Comparison of ENCODE assay signal across 9 cellular contexts in the genomic region with DNA sequence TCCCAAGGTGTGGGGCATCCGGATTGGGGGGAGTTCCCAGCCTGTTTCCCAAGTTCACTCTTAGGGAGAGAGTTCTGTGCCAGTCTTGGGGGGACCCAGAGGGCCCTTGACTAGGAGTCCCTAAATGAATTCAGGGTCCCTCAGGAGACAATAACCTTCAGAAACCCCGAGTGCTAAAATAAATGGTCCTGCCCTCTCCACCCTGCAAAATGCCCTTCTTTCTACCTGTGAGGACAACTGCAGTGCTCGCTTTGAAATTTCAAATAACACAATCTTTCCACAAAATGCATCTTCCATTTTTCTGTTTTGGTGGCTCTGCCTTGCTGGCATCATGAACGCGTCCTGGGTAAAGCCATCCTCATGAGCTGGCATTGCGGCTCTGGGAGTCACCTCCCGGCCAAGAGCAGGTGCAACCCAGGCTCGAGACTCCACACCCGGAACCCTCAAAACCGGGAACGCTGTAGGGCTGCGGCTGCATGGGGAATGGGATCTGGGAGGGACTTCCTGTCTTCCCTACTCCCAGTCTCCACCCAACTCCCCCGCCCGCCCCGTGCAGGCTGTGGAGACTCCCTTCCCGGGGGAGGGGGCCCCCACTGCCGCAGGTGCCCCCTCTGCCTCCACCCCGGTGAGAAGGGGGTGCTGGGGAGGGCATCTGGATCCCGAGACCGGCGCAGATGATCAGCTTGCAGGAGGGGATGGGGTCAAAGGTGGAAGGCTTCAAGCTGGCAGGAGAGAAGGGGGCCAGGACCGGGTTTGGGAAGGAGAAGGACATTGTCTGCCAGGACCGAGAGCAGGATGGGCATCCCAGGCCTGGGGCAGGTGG. TPM values are rescaled to one million over a fixed set of nuclear protein-coding genes. Genes with fewer than 3 reads are reported as not detected.
DNase-seq lines count a peak whose midpoint lies in the region; ATAC-seq and TF ChIP-seq lines count a peak whose summit lies in the region.
"Had no signal": no experiment of that assay in that cellular context is flagged by ENCODE, and none has a peak within 500 bp of the region (broad histone marks: within the 10 kb centered on the region; RNA-seq: fewer than 3 reads in every experiment).

A gene (plus strand): TSS at position 529 of the 823 bp plus-strand sequence. CDS start 845 bp downstream, outside the sequence.

- TF ChIP-seq POLR2A in upper lobe of left lung (IDR thresholded peaks at IDR 0.05): no peak

- CTCF ChIA-PET in naive thymus-derived CD4-positive, alpha-beta T cell (lab: Charles Lee): interaction anchor here (0.7 to 2.0 kb wide), 2 partner anchors 17 to 20 kb away, joined by 3 to 9 read pairs; no protein-coding TSS in a partner anchor

- TF ChIP-seq CTCF in 22Rv1 (IDR thresholded peaks at IDR 0.05): no peak
- TF ChIP-seq CTCF in lung (IDR thresholded peaks at IDR 0.05; ENCODE audit: control extremely low read depth, extremely low read depth): no peak
- no peak for TF ChIP-seq CTCF in upper lobe of left lung (IDR thresholded peaks at IDR 0.05)

- H3K27me3 Mint-ChIP-seq in naive thymus-derived CD4-positive, alpha-beta T cell: peaks cover 0 to 25% (median 0%) of the 10 kb centered on the region in 5 donors

- no peak for TF ChIP-seq EP300 in upper lobe of left lung (IDR thresholded peaks at IDR 0.05)

- intact Hi-C loops in naive thymus-derived CD4-positive, alpha-beta T cell (cut with micrococcal nuclease): no loop called here

- WGBS in lung, 2 donors: 16 to 23% methylated on average over 23 of the region's 23 CpGs
- 14 to 19% methylated on average over 20 to 23 of the region's 23 CpGs for WGBS in upper lobe of left lung, 2 donors

- DNase-seq in HAP-1 (ENCODE audit: low spot score in 2 of 2) (peak; percentile 69 to 90), OCI-M1 (lab: John Stamatoyannopoulos, UW) (peak; percentile 79), lung (ENCODE audit: low spot score) (peak; percentile 76), upper lobe of left lung (peak; percentile 77 to 82)
- no peak for DNase-seq in naive thymus-derived CD4-positive, alpha-beta T cell
- DNase-seq: activated naive CD8-positive, alpha-beta T cell treated with anti-CD3 and anti-CD28 coated beads, Interleukin-2, amount 10 ng/mL, durations not matched to agents 7 days and 5 days had no signal

- H3K9ac ChIP-seq in endocrine pancreas (ENCODE audit: control insufficient read depth, insufficient read depth, low read length): peak within 1 kb of the TSS; percentile 56

- H3K4me3 Mint-ChIP-seq in naive thymus-derived CD4-positive, alpha-beta T cell: no peak within 1 kb of the TSS
- H3K4me3 Mint-ChIP-seq: activated naive CD8-positive, alpha-beta T cell treated with anti-CD3 and anti-CD28 coated beads, Interleukin-2, amount 10 ng/mL, durations not matched to agents 7 days and 5 days had no signal

- peak within 1 kb of the TSS in 2 of 9 donors; percentile 14 to 49 for H3K27ac Mint-ChIP-seq in naive thymus-derived CD4-positive, alpha-beta T cell
- H3K27ac Mint-ChIP-seq: activated naive CD8-positive, alpha-beta T cell treated with anti-CD3 and anti-CD28 coated beads, Interleukin-2, amount 10 ng/mL, durations not matched to agents 7 days and 5 days had no signal

- H3K27me3 ChIP-seq in HAP-1 (ENCODE audit: low read depth) (no peaks in the 10 kb centered on the region), endocrine pancreas (ENCODE audit: control insufficient read depth, insufficient read depth, low read length) (no peaks in the 10 kb centered on the region), lung (ENCODE audit: control insufficient read depth, insufficient read depth) (no peaks in the 10 kb centered on the region), upper lobe of left lung (no peaks in the 10 kb centered on the region)
- no peaks in the 10 kb centered on the region for H3K27me3 ChIP-seq in naive thymus-derived CD4-positive, alpha-beta T cell (ENCODE audit: control insufficient read depth in 2 of 2, insufficient read depth in 2 of 2, low read length in 2 of 2)

- H3K27ac ChIP-seq in 22Rv1: peak within 1 kb of the TSS; percentile 66
- H3K27ac ChIP-seq in lung (ENCODE audit: low read depth in 1 of 2, low read length in 1 of 2): peak within 1 kb of the TSS; percentile 71 to 77
- peak within 1 kb of the TSS; percentile 42 to 83 (median 73) for H3K27ac ChIP-seq in upper lobe of left lung
- no peak within 1 kb of the TSS for H3K27ac ChIP-seq in naive thymus-derived CD4-positive, alpha-beta T cell (ENCODE audit: low read depth, low read length)

- POLR2A ChIA-PET in naive thymus-derived CD4-positive, alpha-beta T cell (lab: Charles Lee): interaction anchor here (1.4 kb wide), 1 partner anchor 10 kb away, joined by 4 read pairs; no protein-coding TSS in a partner anchor

- peaks cover 2 to 11% (median 3%) of the 10 kb centered on the region in 7 donors for H3K4me1 Mint-ChIP-seq in naive thymus-derived CD4-positive, alpha-beta T cell

- H3K4me1 ChIP-seq in HAP-1 (peaks cover 9% of the 10 kb centered on the region), endocrine pancreas (ENCODE audit: control insufficient read depth, insufficient read depth, low read length) (no peaks in the 10 kb centered on the region), lung (ENCODE audit: control insufficient read depth in 2 of 2, insufficient read depth in 2 of 2, low read length in 2 of 2) (peaks cover 5 to 9% of the 10 kb centered on the region in 2 donors), upper lobe of left lung (peaks cover 16 to 33% (median 23%) of the 10 kb centered on the region in 4 donors)
- peaks cover 2 to 3% of the 10 kb centered on the region in 2 donors for H3K4me1 ChIP-seq in naive thymus-derived CD4-positive, alpha-beta T cell (ENCODE audit: control insufficient read depth in 2 of 2, insufficient read depth in 2 of 2, low read length in 2 of 2)

- ATAC-seq in lung (ENCODE audit: insufficient read depth, low FRiP score) (peak; percentile 93), upper lobe of left lung (ENCODE audit: low FRiP score in 2 of 2) (peak; percentile 91 to 92), GM21825 (IDR thresholded peaks at IDR 0.05; ENCODE audit: unreplicated experiment) (no peak)
- ATAC-seq in naive thymus-derived CD4-positive, alpha-beta T cell: no peak

- H3K4me3 ChIP-seq in HAP-1 (peak within 1 kb of the TSS; percentile 72), endocrine pancreas (ENCODE audit: control insufficient read depth, insufficient read depth, low read length) (peak within 1 kb of the TSS; percentile 54), lung (peak within 1 kb of the TSS; percentile 82), upper lobe of left lung (peak within 1 kb of the TSS; percentile 62 to 84 (median 76))
- H3K4me3 ChIP-seq in naive thymus-derived CD4-positive, alpha-beta T cell (ENCODE audit: low read length): no peak within 1 kb of the TSS

- H3K36me3 ChIP-seq in HAP-1 (replicated peaks): peaks cover 9% of the 10 kb centered on the region
- no peaks in the 10 kb centered on the region for H3K36me3 ChIP-seq in endocrine pancreas (ENCODE audit: control insufficient read depth, insufficient read depth, low read length)
- peaks cover 0 to 10% of the 10 kb centered on the region in 2 donors for H3K36me3 ChIP-seq in lung (ENCODE audit: control insufficient read depth in 2 of 2, insufficient read depth in 2 of 2, low read length in 2 of 2)
- H3K36me3 ChIP-seq in upper lobe of left lung: peaks cover 0 to 24% (median 10%) of the 10 kb centered on the region in 4 donors
- H3K36me3 ChIP-seq in naive thymus-derived CD4-positive, alpha-beta T cell (ENCODE audit: control insufficient read depth in 2 of 3, insufficient read depth in 3 of 3, low read length in 3 of 3): no peaks in the 10 kb centered on the region

- in situ Hi-C loops in HAP-1 (cut with MboI; ENCODE audit: low sequenced_read_pairs): no loop called here

- peaks cover 2 to 17% (median 8%) of the 10 kb centered on the region in 5 donors for H3K36me3 Mint-ChIP-seq in naive thymus-derived CD4-positive, alpha-beta T cell
- H3K36me3 Mint-ChIP-seq: activated naive CD8-positive, alpha-beta T cell treated with anti-CD3 and anti-CD28 coated beads, Interleukin-2, amount 10 ng/mL, durations not matched to agents 7 days and 5 days had no signal

- H3K9me3 Mint-ChIP-seq in naive thymus-derived CD4-positive, alpha-beta T cell: no peaks in the 10 kb centered on the region
- H3K9me3 Mint-ChIP-seq: activated naive CD8-positive, alpha-beta T cell treated with anti-CD3 and anti-CD28 coated beads, Interleukin-2, amount 10 ng/mL, durations not matched to agents 7 days and 5 days had no signal

- H3K9me3 ChIP-seq in HAP-1: no peaks in the 10 kb centered on the region
- H3K9me3 ChIP-seq in endocrine pancreas (ENCODE audit: control insufficient read depth, low read length): no peaks in the 10 kb centered on the region
- no peaks in the 10 kb centered on the region for H3K9me3 ChIP-seq in lung (ENCODE audit: control insufficient read depth in 2 of 2, insufficient read depth in 1 of 2, low read length in 1 of 2)
- no peaks in the 10 kb centered on the region for H3K9me3 ChIP-seq in upper lobe of left lung
- no peaks in the 10 kb centered on the region for H3K9me3 ChIP-seq in naive thymus-derived CD4-positive, alpha-beta T cell (ENCODE audit: control insufficient read depth in 2 of 3, low read length in 3 of 3)

RNA-seq across cellular contexts. Expression of the gene that starts here (rescaled TPM):
- total RNA-seq in lung: 10 to 100 TPM in 1 of 2 donors, 1 to 10 TPM in 1; 9.8 to 12.7 TPM
- polyA plus RNA-seq in lung: 10 to 100 TPM; 10.2 to 33.0 TPM
- 10 to 100 TPM; 13.8 to 25.2 (median 16.8) TPM for total RNA-seq in upper lobe of left lung
- under 1 TPM in 1 of 5 experiments, not detected in 4; 0.29 TPM for total RNA-seq in naive thymus-derived CD4-positive, alpha-beta T cell
- under 1 TPM in 1 of 2 donors, not detected in 1; 0.09 TPM for polyA plus RNA-seq in naive thymus-derived CD4-positive, alpha-beta T cell
- total RNA-seq: activated naive CD8-positive, alpha-beta T cell treated with anti-CD3 and anti-CD28 coated beads, Interleukin-2, amount 10 ng/mL, durations not matched to agents 7 days and 5 days had no signal

Comparison
In these comparisons a context has a peak if more than half of its experiments do, and no peak if none do; other contexts are left out.
1. RNA of the gene that starts here (total RNA-seq): 13.8 to 25.2 TPM in upper lobe of left lung and 9.8 to 12.7 TPM in lung; 0.29 TPM in naive thymus-derived CD4-positive, alpha-beta T cell; every median in the first group is over 4 times any median in the second.
2. RNA of the gene that starts here (polyA plus RNA-seq): 10.2 to 33.0 TPM in lung; 0.09 TPM in naive thymus-derived CD4-positive, alpha-beta T cell; every median in the first group is over 4 times any median in the second.
3. DNase-seq: peak in HAP-1 (2 of 2), OCI-M1 (single experiment), lung (single experiment) and upper lobe of left lung (2 of 2); none in naive thymus-derived CD4-positive, alpha-beta T cell (0 of 9).
4. ATAC-seq: peak in lung (single experiment) and upper lobe of left lung (2 of 2); none in naive thymus-derived CD4-positive, alpha-beta T cell (single experiment) and GM21825 (single experiment).